Comparison of ENCODE assay signal across 2 cellular contexts in genomic region chr6:32483968-32484613, GRCh38.
TF ChIP-seq lines count a peak whose summit lies in the region.

No MANE protein-coding gene starts in this region.

TF ChIP-seq in HepG2, 621 proteins besides CTCF, POLR2A, EP300 and RAD21:
- TF ChIP-seq REL (CRISPR knock-in tag; conservative IDR thresholded peaks at IDR 0.05) (no peak), FIP1L1 (IDR thresholded peaks at IDR 0.05; ENCODE audit: borderline replicate concordance, insufficient read depth, low read depth, low read length) (no peak), ZNF484 (CRISPR knock-in tag; IDR thresholded peaks at IDR 0.05; ENCODE audit: borderline replicate concordance, low read depth) (no peak), NFYB (CRISPR knock-in tag; IDR thresholded peaks at IDR 0.05) (no peak), CBX5 (CRISPR knock-in tag; IDR thresholded peaks at IDR 0.05; ENCODE audit: borderline replicate concordance) (no peak), SRSF1 (optimal IDR thresholded peaks at IDR 0.05; ENCODE audit: low read depth, low read length) (no peak), SIN3B (IDR thresholded peaks at IDR 0.05; ENCODE audit: low read length) (no peak), KAT8 (CRISPR knock-in tag; IDR thresholded peaks at IDR 0.05) (no peak), ZBED4 (CRISPR knock-in tag; IDR thresholded peaks at IDR 0.05; ENCODE audit: borderline replicate concordance) (no peak), TP53 (CRISPR knock-in tag; conservative IDR thresholded peaks at IDR 0.05) (no peak), ZNF512B (CRISPR knock-in tag; IDR thresholded peaks at IDR 0.05; ENCODE audit: borderline replicate concordance) (no peak), TRAFD1 (CRISPR knock-in tag; IDR thresholded peaks at IDR 0.05; ENCODE audit: borderline replicate concordance) (no peak), MBNL3 (CRISPR knock-in tag; conservative IDR thresholded peaks at IDR 0.05) (no peak), RBM22 (optimal IDR thresholded peaks at IDR 0.05; ENCODE audit: low read length) (no peak)

TF ChIP-seq in SK-N-SH treated with all-trans-retinoic acid at 6 μM for 48 hours, 23 proteins besides CTCF, POLR2A, EP300 and RAD21:
- TF ChIP-seq CSRNP3 (CRISPR knock-in tag; IDR thresholded peaks at IDR 0.05) (no peak), ZNF70 (CRISPR knock-in tag; IDR thresholded peaks at IDR 0.05) (no peak), ARNTL (CRISPR knock-in tag; IDR thresholded peaks at IDR 0.05; ENCODE audit: borderline replicate concordance, low read depth) (no peak), PPARA (CRISPR knock-in tag; IDR thresholded peaks at IDR 0.05; ENCODE audit: borderline replicate concordance) (no peak), RARB (CRISPR knock-in tag; IDR thresholded peaks at IDR 0.05) (no peak), OSR1 (CRISPR knock-in tag; IDR thresholded peaks at IDR 0.05) (no peak), ZFP3 (CRISPR knock-in tag; IDR thresholded peaks at IDR 0.05) (no peak), POU6F1 (CRISPR knock-in tag; IDR thresholded peaks at IDR 0.05; ENCODE audit: borderline replicate concordance, low read depth) (no peak), CREB5 (CRISPR knock-in tag; IDR thresholded peaks at IDR 0.05; ENCODE audit: low read depth) (no peak), GLIS3 (CRISPR knock-in tag; IDR thresholded peaks at IDR 0.05) (no peak), TOX (CRISPR knock-in tag; IDR thresholded peaks at IDR 0.05; ENCODE audit: borderline replicate concordance) (no peak), ZFP30 (CRISPR knock-in tag; IDR thresholded peaks at IDR 0.05) (no peak), ZC3H10 (CRISPR knock-in tag; IDR thresholded peaks at IDR 0.05) (no peak), ISL1 (CRISPR knock-in tag; IDR thresholded peaks at IDR 0.05) (no peak), TCF4 (CRISPR knock-in tag; IDR thresholded peaks at IDR 0.05; ENCODE audit: borderline replicate concordance) (no peak), TSHZ2 (CRISPR knock-in tag; IDR thresholded peaks at IDR 0.05) (no peak), PATZ1 (CRISPR knock-in tag; IDR thresholded peaks at IDR 0.05; ENCODE audit: borderline replicate concordance) (no peak), BACH2 (CRISPR knock-in tag; IDR thresholded peaks at IDR 0.05; ENCODE audit: borderline replicate concordance) (no peak)
